16 cellular contexts compared by ENCODE assay signal in genomic region chr6:33591633-33592032, GRCh38. TPM values are rescaled to one million over a fixed set of nuclear protein-coding genes. Genes with fewer than 3 reads are reported as not detected.
A peak's percentile ranks its signal among the peaks of the same experiment; 100 is the strongest.
DNase-seq lines count a peak whose midpoint lies in the region; ATAC-seq and TF ChIP-seq lines count a peak whose summit lies in the region.
"Had no signal": no experiment of that assay in that cellular context is flagged by ENCODE, and none has a peak within 500 bp of the region (broad histone marks: within the 10 kb centered on the region; RNA-seq: fewer than 3 reads in every experiment).

No MANE protein-coding gene starts in this region.

- peaks cover 3% of the 10 kb centered on the region for H3K9me3 Mint-ChIP-seq in stimulated activated memory B cell treated with anti-CD40 and anti-IgM and Interleukin-4, amounts not matched to agents 10 μg/mL and 1 μg/mL and 100 μg/mL, for 72 hours
- H3K9me3 Mint-ChIP-seq: natural killer cell; T-helper 1 cell treated with Interleukin-12 subunit alpha and Interleukin-12 subunit beta and Interleukin-4 antibody, amounts not matched to agents 30 μg/mL and 1 μg/mL, for 36 hours had no signal

- H3K4me3 ChIP-seq in DOHH2 (ENCODE audit: low read length) = no peak overlapping the region
- H3K4me3 ChIP-seq in left lung = no peak overlapping the region
- no peak overlapping the region for H3K4me3 ChIP-seq in H7 (ENCODE audit: insufficient read depth, low read depth, low read length)
- H3K4me3 ChIP-seq: MG63 had no signal

- no peaks in the 10 kb centered on the region for H3K27me3 Mint-ChIP-seq in stimulated activated memory B cell treated with anti-CD40 and anti-IgM and Interleukin-4, amounts not matched to agents 10 μg/mL and 1 μg/mL and 100 μg/mL, for 72 hours

- peak overlapping the region; percentile 75 for H3K27ac Mint-ChIP-seq in stimulated activated memory B cell treated with anti-CD40 and anti-IgM and Interleukin-4, amounts not matched to agents 10 μg/mL and 1 μg/mL and 100 μg/mL, for 72 hours

- no peaks in the 10 kb centered on the region for H3K79me2 ChIP-seq in DOHH2 (ENCODE audit: control insufficient read depth, low read length)

- POLR2A ChIA-PET in RWPE1 (lab: Yijun Ruan, JAX; ENCODE audit: low non-redundant PET) = no interaction called here

- peak overlapping the region; percentile 86 for H3K4me2 ChIP-seq in DOHH2 (ENCODE audit: low read length)

- CTCF ChIA-PET in RWPE1 (lab: Yijun Ruan, JAX) = interaction anchor here (0.6 kb wide), 2 partner anchors 12 to 81 kb away, joined by 3 to 4 read pairs; no protein-coding TSS in a partner anchor

- no peak overlapping the region for H3K4me3 Mint-ChIP-seq in stimulated activated memory B cell treated with anti-CD40 and anti-IgM and Interleukin-4, amounts not matched to agents 10 μg/mL and 1 μg/mL and 100 μg/mL, for 72 hours

- peaks cover 63% of the 10 kb centered on the region for H3K4me1 Mint-ChIP-seq in stimulated activated memory B cell treated with anti-CD40 and anti-IgM and Interleukin-4, amounts not matched to agents 10 μg/mL and 1 μg/mL and 100 μg/mL, for 72 hours

- H3K27me3 ChIP-seq in DOHH2 (ENCODE audit: control insufficient read depth, low read length) (no peaks in the 10 kb centered on the region), left lung (peaks cover 0 to 19% of the 10 kb centered on the region in 2 donors), H7 (ENCODE audit: control insufficient read depth, insufficient read depth, low read length) (no peaks in the 10 kb centered on the region; the same call in 1 of the 2 replicates)
- H3K27me3 ChIP-seq: MG63 had no signal

- H3K9me3 ChIP-seq in DOHH2 (ENCODE audit: control insufficient read depth, insufficient read depth, low read length) (no peaks in the 10 kb centered on the region), left lung (no peaks in the 10 kb centered on the region)
- H3K9me3 ChIP-seq: MG63 had no signal

- no peaks in the 10 kb centered on the region for H3K36me3 Mint-ChIP-seq in stimulated activated memory B cell treated with anti-CD40 and anti-IgM and Interleukin-4, amounts not matched to agents 10 μg/mL and 1 μg/mL and 100 μg/mL, for 72 hours
- H3K36me3 Mint-ChIP-seq: natural killer cell had no signal

- H3K4me1 ChIP-seq in DOHH2 (ENCODE audit: control insufficient read depth, low read length) (peaks cover 58% of the 10 kb centered on the region), left lung (peaks cover 22 to 30% of the 10 kb centered on the region in 2 donors)

- H3K27ac ChIP-seq in DOHH2 (ENCODE audit: low read depth, low read length) (peak overlapping the region; percentile 94), RWPE1 (peak overlapping the region; percentile 97), left lung (peak overlapping the region; percentile 79 to 83)

- TF ChIP-seq CTCF in DOHH2 (IDR thresholded peaks at IDR 0.05; ENCODE audit: low read depth, low read length, poor library complexity, severe bottlenecking) (no peak), RWPE1 (conservative IDR thresholded peaks at IDR 0.05; ENCODE audit: low read depth) (no peak), left lung (IDR thresholded peaks at IDR 0.05) (no peak)

- H3K9me2 ChIP-seq in DOHH2 (replicated peaks; ENCODE audit: control insufficient read depth, low read length) = no peaks in the 10 kb centered on the region

- no peaks in the 10 kb centered on the region for H4K20me1 ChIP-seq in DOHH2 (ENCODE audit: control insufficient read depth, insufficient read depth, low read depth, low read length)

- DNase-seq in RWPE1 (ENCODE audit: low spot score) (no peak), left lung (no peak), HuH-7 (ENCODE audit: low spot score) (no peak), H7 (no peak)
- no peak for DNase-seq in activated CD8-positive, alpha-beta memory T cell treated with anti-CD3 and anti-CD28 coated beads, Interleukin-2, amount 50 U/mL, for 4 hours
- DNase-seq: dermis blood vessel endothelial cell, DMS79, hippocampal formation, MG63, natural killer cell, NCI-H2107, substantia nigra had no signal

- no peaks in the 10 kb centered on the region for H3K36me3 ChIP-seq in DOHH2 (ENCODE audit: control insufficient read depth, low read length)
- H3K36me3 ChIP-seq in left lung = no peaks in the 10 kb centered on the region
- no peaks in the 10 kb centered on the region for H3K36me3 ChIP-seq in H7 (replicated peaks; ENCODE audit: control insufficient read depth, insufficient read depth, low read length)
- H3K36me3 ChIP-seq: MG63 had no signal

- H3F3A ChIP-seq in DOHH2 (ENCODE audit: control insufficient read depth, insufficient read depth) = peaks cover 29% of the 10 kb centered on the region

- no peak for ATAC-seq in left lung
- no peak for ATAC-seq in stimulated activated memory B cell treated with anti-CD40 and anti-IgM and Interleukin-4, amounts not matched to agents 10 μg/mL and 1 μg/mL and 100 μg/mL, for 72 hours
- ATAC-seq in HG03280 (IDR thresholded peaks at IDR 0.05; ENCODE audit: unreplicated experiment) = no peak
- ATAC-seq: natural killer cell had no signal

- intact Hi-C loops in left lung (cut with DNase I) = no loop called here

RNA-seq across cellular contexts. Expression of gene BAK1, which starts 11.6 kb away (rescaled TPM):
- total RNA-seq in left lung = 10 to 100 TPM; 26.5 to 27.0 TPM
- total RNA-seq in H7 (2014; rRNA removed; shearing (Covaris generic)) = 45.9 and 50.5 TPM in 2 replicates

RNA-seq across cellular contexts. Expression of gene ITPR3, which starts 29.5 kb away (rescaled TPM):
- 100 to 1,000 TPM; 107 to 147 TPM for total RNA-seq in left lung
- total RNA-seq in H7 (2014; rRNA removed; shearing (Covaris generic)) = 23.4 and 26.0 TPM in 2 replicates
